ENCODE assay signal across 19 cellular contexts in the genomic region with DNA sequence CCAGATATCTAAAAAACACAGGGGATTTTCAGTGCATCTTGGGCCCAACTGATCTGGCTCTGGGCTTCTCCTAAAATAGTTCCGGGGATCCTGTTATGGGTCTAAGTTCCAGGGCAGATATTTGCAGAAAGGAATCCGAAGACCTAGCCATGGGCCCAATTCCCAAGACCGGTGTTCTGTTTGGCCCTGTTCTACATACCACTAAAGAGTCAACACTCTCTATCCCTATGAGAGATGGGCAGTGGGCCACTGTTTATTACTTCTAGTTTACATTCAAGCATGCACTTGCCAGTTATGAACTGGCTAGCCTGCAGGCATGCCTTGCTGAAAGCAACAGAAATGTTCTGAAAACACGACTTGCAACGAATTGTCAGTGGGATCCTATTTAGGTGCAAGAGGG.
A peak's percentile ranks its signal among the peaks of the same experiment; 100 is the strongest.
DNase-seq lines count a peak whose midpoint lies in the region; ATAC-seq and TF ChIP-seq lines count a peak whose summit lies in the region.
"Had no signal": no experiment of that assay in that cellular context is flagged by ENCODE, and none has a peak within 500 bp of the region (broad histone marks: within the 10 kb centered on the region; RNA-seq: fewer than 3 reads in every experiment).

No MANE protein-coding gene starts in this region.

- no peak overlapping the region for H3K27ac Mint-ChIP-seq in activated T-cell treated with anti-CD3 and anti-CD28 coated beads, Interleukin-2, amount 50 U/mL, for 24 hours
- H3K27ac Mint-ChIP-seq: B cell; CD8-positive, alpha-beta T cell had no signal

- peak overlapping the region in 1 of 4 donors; percentile 39 for H3K27ac ChIP-seq in esophagus muscularis mucosa (replicated peaks in 1 of 4)
- no peak overlapping the region for H3K27ac ChIP-seq in mesenchymal stem cell (ENCODE audit: low read length, poor library complexity, severe bottlenecking)
- H3K27ac ChIP-seq: BLaER1 treated with 17β-estradiol and CSF1 and Interleukin-3, amounts not matched to agents 10 nM and 100 nM; GM23248 had no signal

- no peak overlapping the region for H3K4me2 ChIP-seq in mesenchymal stem cell (ENCODE audit: low read length, poor library complexity, severe bottlenecking)
- H3K4me2 ChIP-seq: BLaER1 treated with 17β-estradiol and CSF1 and Interleukin-3, amounts not matched to agents 10 nM and 100 nM had no signal

- H4K8ac ChIP-seq in mesenchymal stem cell (ENCODE audit: low read length): no peak overlapping the region

- H3K4me3 Mint-ChIP-seq in activated T-cell treated with anti-CD3 and anti-CD28 coated beads, Interleukin-2, amount 50 U/mL, for 24 hours: no peak overlapping the region
- H3K4me3 Mint-ChIP-seq: B cell; CD8-positive, alpha-beta T cell had no signal

- intact Hi-C loops in Right ventricle myocardium superior (cut with DNase I) (loop anchor here (10.0 kb wide), 1 partner anchor 127 kb away; no protein-coding TSS in a partner anchor), left ventricle myocardium superior (cut with micrococcal nuclease) (no loop called here), esophagus muscularis mucosa (cut with DNase I) (no loop called here)

- H3K4me1 Mint-ChIP-seq in activated T-cell treated with anti-CD3 and anti-CD28 coated beads, Interleukin-2, amount 50 U/mL, for 24 hours (ENCODE audit: low read depth): no peaks in the 10 kb centered on the region
- H3K4me1 Mint-ChIP-seq: B cell had no signal

- no peak overlapping the region for H4K91ac ChIP-seq in mesenchymal stem cell (ENCODE audit: low read length)

- H3K4me1 ChIP-seq in esophagus muscularis mucosa: peaks cover 0 to 21% (median 19%) of the 10 kb centered on the region in 4 donors
- no peaks in the 10 kb centered on the region for H3K4me1 ChIP-seq in mesenchymal stem cell (ENCODE audit: control insufficient read depth, insufficient read depth, low read depth, low read length)
- H3K4me1 ChIP-seq: BLaER1 treated with 17β-estradiol and CSF1 and Interleukin-3, amounts not matched to agents 10 nM and 100 nM had no signal

- H3K27me3 ChIP-seq in esophagus muscularis mucosa: no peaks in the 10 kb centered on the region
- no peaks in the 10 kb centered on the region for H3K27me3 ChIP-seq in mesenchymal stem cell (ENCODE audit: control insufficient read depth in 1 of 2, insufficient read depth in 1 of 2, low read length in 2 of 2)
- H3K27me3 ChIP-seq: BLaER1 treated with 17β-estradiol and CSF1 and Interleukin-3, amounts not matched to agents 10 nM and 100 nM had no signal

- H3K36me3 ChIP-seq in esophagus muscularis mucosa (no peaks in the 10 kb centered on the region), mesenchymal stem cell (ENCODE audit: control insufficient read depth in 1 of 2, insufficient read depth in 2 of 2, low read depth in 1 of 2, low read length in 2 of 2) (no peaks in the 10 kb centered on the region)
- H3K36me3 ChIP-seq: BLaER1 treated with 17β-estradiol and CSF1 and Interleukin-3, amounts not matched to agents 10 nM and 100 nM had no signal

- H3K14ac ChIP-seq in mesenchymal stem cell (ENCODE audit: low read length in 2 of 2): no peak overlapping the region

- no peak overlapping the region for H3K4ac ChIP-seq in mesenchymal stem cell (ENCODE audit: low read depth in 1 of 2, low read length in 2 of 2)

- no peak overlapping the region for H3K9ac ChIP-seq in mesenchymal stem cell (ENCODE audit: low read length)
- H3K9ac ChIP-seq: BLaER1 treated with 17β-estradiol and CSF1 and Interleukin-3, amounts not matched to agents 10 nM and 100 nM; GM23248 had no signal

- H3K18ac ChIP-seq in mesenchymal stem cell (ENCODE audit: low read depth in 1 of 2, low read length in 2 of 2): no peak overlapping the region

- no peak overlapping the region for H3K23ac ChIP-seq in mesenchymal stem cell (ENCODE audit: low read length in 2 of 2)

- DNase-seq in Right ventricle myocardium superior (no peak), left ventricle myocardium superior (no peak), esophagus muscularis mucosa (ENCODE audit: extremely low spot score) (peak; percentile 64), mucosa of gallbladder (ENCODE audit: low spot score) (peak; percentile 21), mesenchymal stem cell (no peak), COR-L47 (lab: John Stamatoyannopoulos, UW) (no peak), AG20443 (ENCODE audit: low spot score) (no peak)
- DNase-seq in activated T-cell treated with anti-CD3 and anti-CD28 coated beads, Interleukin-2, amount 50 U/mL, for 24 hours: no peak
- DNase-seq: 8988T; CD8-positive, alpha-beta T cell; DMS 273 treated with DMSO at 0.1 percent for 48 hours; DMS53; DND-41; EL; GM23248; HCEC 1CT had no signal

- H3K9me3 Mint-ChIP-seq in activated T-cell treated with anti-CD3 and anti-CD28 coated beads, Interleukin-2, amount 50 U/mL, for 24 hours: no peaks in the 10 kb centered on the region
- H3K9me3 Mint-ChIP-seq: CD8-positive, alpha-beta T cell had no signal

- ATAC-seq in Right ventricle myocardium superior (ENCODE audit: poor library complexity): peak; percentile 60
- no peak for ATAC-seq in left ventricle myocardium superior
- ATAC-seq: CD8-positive, alpha-beta T cell; HepG2 had no signal

- no peaks in the 10 kb centered on the region for H3K79me1 ChIP-seq in mesenchymal stem cell (replicated peaks; ENCODE audit: low read length, poor library complexity, severe bottlenecking)

- no peak overlapping the region for H2BK5ac ChIP-seq in mesenchymal stem cell (ENCODE audit: low read depth, low read length, poor library complexity, severe bottlenecking)

- H2AFZ ChIP-seq in mesenchymal stem cell (ENCODE audit: low read depth, low read length): no peak overlapping the region
- H2AFZ ChIP-seq: GM23248 had no signal

- TF ChIP-seq EP300 in esophagus muscularis mucosa (IDR thresholded peaks at IDR 0.05): no peak

- no peak overlapping the region for H2BK12ac ChIP-seq in mesenchymal stem cell (ENCODE audit: low read length in 2 of 2)

- no peaks in the 10 kb centered on the region for H3K9me3 ChIP-seq in esophagus muscularis mucosa
- H3K9me3 ChIP-seq in mesenchymal stem cell (ENCODE audit: control insufficient read depth, low read length): no peaks in the 10 kb centered on the region
- H3K9me3 ChIP-seq: BLaER1 treated with 17β-estradiol and CSF1 and Interleukin-3, amounts not matched to agents 10 nM and 100 nM had no signal

- no peaks in the 10 kb centered on the region for H3K36me3 Mint-ChIP-seq in activated T-cell treated with anti-CD3 and anti-CD28 coated beads, Interleukin-2, amount 50 U/mL, for 24 hours (ENCODE audit: low read depth)
- H3K36me3 Mint-ChIP-seq: CD8-positive, alpha-beta T cell had no signal

- no peak overlapping the region for H2BK120ac ChIP-seq in mesenchymal stem cell (ENCODE audit: low read depth, low read length)

- H2BK15ac ChIP-seq in mesenchymal stem cell (ENCODE audit: low read depth, poor library complexity, severe bottlenecking): no peak overlapping the region

- no peak for TF ChIP-seq CTCF in esophagus muscularis mucosa (IDR thresholded peaks at IDR 0.05)

- no peak overlapping the region for H3K4me3 ChIP-seq in esophagus muscularis mucosa
- no peak overlapping the region for H3K4me3 ChIP-seq in mesenchymal stem cell (ENCODE audit: insufficient read depth in 1 of 2, low read depth in 1 of 2, low read length in 2 of 2)
- H3K4me3 ChIP-seq: BLaER1 treated with 17β-estradiol and CSF1 and Interleukin-3, amounts not matched to agents 10 nM and 100 nM; GM23248 had no signal

- no peak for TF ChIP-seq POLR2A in esophagus muscularis mucosa (IDR thresholded peaks at IDR 0.05; ENCODE audit: low read depth)

- no peak overlapping the region for H2AK5ac ChIP-seq in mesenchymal stem cell (ENCODE audit: low read length, severe bottlenecking)

- 52% methylated on average over 5 of the region's 5 CpGs for WGBS in esophagus muscularis mucosa
- WGBS in mesenchymal stem cell: 93% methylated on average over 5 of the region's 5 CpGs

- no peaks in the 10 kb centered on the region for H3K27me3 Mint-ChIP-seq in activated T-cell treated with anti-CD3 and anti-CD28 coated beads, Interleukin-2, amount 50 U/mL, for 24 hours
- H3K27me3 Mint-ChIP-seq: B cell had no signal

Comparison
In these comparisons a context has a peak if more than half of its experiments do, and no peak if none do; other contexts are left out.
1. DNase-seq: peak in esophagus muscularis mucosa (single experiment) and mucosa of gallbladder (single experiment); none in Right ventricle myocardium superior (single experiment), left ventricle myocardium superior (single experiment), activated T-cell treated with anti-CD3 and anti-CD28 coated beads, Interleukin-2, amount 50 U/mL, for 24 hours (single experiment), mesenchymal stem cell (single experiment), COR-L47 (single experiment) and AG20443 (single experiment).